In the genomic region with DNA sequence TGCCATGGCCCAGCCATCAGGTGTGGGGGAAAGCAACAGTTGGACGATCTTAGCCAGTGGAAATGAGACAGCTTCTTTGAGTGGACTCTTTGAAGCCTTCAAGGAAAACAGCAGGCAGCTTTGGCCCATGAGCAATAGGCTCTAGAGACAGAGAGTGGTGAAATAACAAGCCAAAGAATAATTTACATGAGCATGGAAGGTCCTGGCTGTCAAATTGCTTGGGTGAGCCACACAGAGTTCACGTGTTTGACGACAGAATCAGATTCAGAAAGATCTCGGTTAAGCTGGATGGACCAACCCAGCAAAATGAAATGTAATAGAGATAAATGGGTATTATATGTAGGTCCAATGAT, we compare ENCODE assay signal across 1 cellular context.
TF ChIP-seq lines count a peak whose summit lies in the region.

No MANE protein-coding gene starts in this region.

TF ChIP-seq in HepG2, 621 proteins besides CTCF, POLR2A, EP300 and RAD21 (continued from another document):
- TF ChIP-seq, protein P1, sequence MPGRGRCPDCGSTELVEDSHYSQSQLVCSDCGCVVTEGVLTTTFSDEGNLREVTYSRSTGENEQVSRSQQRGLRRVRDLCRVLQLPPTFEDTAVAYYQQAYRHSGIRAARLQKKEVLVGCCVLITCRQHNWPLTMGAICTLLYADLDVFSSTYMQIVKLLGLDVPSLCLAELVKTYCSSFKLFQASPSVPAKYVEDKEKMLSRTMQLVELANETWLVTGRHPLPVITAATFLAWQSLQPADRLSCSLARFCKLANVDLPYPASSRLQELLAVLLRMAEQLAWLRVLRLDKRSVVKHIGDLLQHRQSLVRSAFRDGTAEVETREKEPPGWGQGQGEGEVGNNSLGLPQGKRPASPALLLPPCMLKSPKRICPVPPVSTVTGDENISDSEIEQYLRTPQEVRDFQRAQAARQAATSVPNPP (CRISPR knock-in tag; IDR thresholded peaks at IDR 0.05): no peak
- no peak for TF ChIP-seq NCOR1 (IDR thresholded peaks at IDR 0.05; ENCODE audit: borderline replicate concordance, low read length)
- TF ChIP-seq PHB2 (IDR thresholded peaks at IDR 0.05; ENCODE audit: partially characterized antibody): no peak
- TF ChIP-seq, protein P2, sequence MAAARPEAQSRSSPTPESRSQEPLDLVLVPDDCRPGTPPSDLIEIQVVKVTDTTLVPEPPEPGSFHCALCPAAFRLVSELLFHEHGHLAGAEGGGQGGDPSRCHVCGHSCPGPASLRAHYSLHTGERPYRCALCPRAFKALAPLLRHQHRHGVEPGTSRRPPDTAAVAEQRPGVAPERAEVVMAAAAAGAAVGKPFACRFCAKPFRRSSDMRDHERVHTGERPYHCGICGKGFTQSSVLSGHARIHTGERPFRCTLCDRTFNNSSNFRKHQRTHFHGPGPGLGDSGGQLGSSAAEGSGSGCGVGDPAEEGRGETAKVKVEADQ (CRISPR knock-in tag; IDR thresholded peaks at IDR 0.05; ENCODE audit: borderline replicate concordance): no peak
- no peak for TF ChIP-seq HNRNPH1 (optimal IDR thresholded peaks at IDR 0.05; ENCODE audit: low read depth, low read length)
- TF ChIP-seq RELA (CRISPR knock-in tag; IDR thresholded peaks at IDR 0.05): no peak
- TF ChIP-seq, protein P3, sequence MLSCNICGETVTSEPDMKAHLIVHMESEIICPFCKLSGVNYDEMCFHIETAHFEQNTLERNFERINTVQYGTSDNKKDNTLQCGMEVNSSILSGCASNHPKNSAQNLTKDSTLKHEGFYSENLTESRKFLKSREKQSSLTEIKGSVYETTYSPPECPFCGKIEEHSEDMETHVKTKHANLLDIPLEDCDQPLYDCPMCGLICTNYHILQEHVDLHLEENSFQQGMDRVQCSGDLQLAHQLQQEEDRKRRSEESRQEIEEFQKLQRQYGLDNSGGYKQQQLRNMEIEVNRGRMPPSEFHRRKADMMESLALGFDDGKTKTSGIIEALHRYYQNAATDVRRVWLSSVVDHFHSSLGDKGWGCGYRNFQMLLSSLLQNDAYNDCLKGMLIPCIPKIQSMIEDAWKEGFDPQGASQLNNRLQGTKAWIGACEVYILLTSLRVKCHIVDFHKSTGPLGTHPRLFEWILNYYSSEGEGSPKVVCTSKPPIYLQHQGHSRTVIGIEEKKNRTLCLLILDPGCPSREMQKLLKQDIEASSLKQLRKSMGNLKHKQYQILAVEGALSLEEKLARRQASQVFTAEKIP (CRISPR knock-in tag; IDR thresholded peaks at IDR 0.05; ENCODE audit: borderline replicate concordance): no peak
- no peak for TF ChIP-seq SPEN (CRISPR knock-in tag; IDR thresholded peaks at IDR 0.05; ENCODE audit: low read depth)
- TF ChIP-seq, protein P4, sequence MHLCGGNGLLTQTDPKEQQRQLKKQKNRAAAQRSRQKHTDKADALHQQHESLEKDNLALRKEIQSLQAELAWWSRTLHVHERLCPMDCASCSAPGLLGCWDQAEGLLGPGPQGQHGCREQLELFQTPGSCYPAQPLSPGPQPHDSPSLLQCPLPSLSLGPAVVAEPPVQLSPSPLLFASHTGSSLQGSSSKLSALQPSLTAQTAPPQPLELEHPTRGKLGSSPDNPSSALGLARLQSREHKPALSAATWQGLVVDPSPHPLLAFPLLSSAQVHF (CRISPR knock-in tag; IDR thresholded peaks at IDR 0.05): no peak
- no peak for TF ChIP-seq ZNF17 (CRISPR knock-in tag; IDR thresholded peaks at IDR 0.05)
- TF ChIP-seq, protein P5, sequence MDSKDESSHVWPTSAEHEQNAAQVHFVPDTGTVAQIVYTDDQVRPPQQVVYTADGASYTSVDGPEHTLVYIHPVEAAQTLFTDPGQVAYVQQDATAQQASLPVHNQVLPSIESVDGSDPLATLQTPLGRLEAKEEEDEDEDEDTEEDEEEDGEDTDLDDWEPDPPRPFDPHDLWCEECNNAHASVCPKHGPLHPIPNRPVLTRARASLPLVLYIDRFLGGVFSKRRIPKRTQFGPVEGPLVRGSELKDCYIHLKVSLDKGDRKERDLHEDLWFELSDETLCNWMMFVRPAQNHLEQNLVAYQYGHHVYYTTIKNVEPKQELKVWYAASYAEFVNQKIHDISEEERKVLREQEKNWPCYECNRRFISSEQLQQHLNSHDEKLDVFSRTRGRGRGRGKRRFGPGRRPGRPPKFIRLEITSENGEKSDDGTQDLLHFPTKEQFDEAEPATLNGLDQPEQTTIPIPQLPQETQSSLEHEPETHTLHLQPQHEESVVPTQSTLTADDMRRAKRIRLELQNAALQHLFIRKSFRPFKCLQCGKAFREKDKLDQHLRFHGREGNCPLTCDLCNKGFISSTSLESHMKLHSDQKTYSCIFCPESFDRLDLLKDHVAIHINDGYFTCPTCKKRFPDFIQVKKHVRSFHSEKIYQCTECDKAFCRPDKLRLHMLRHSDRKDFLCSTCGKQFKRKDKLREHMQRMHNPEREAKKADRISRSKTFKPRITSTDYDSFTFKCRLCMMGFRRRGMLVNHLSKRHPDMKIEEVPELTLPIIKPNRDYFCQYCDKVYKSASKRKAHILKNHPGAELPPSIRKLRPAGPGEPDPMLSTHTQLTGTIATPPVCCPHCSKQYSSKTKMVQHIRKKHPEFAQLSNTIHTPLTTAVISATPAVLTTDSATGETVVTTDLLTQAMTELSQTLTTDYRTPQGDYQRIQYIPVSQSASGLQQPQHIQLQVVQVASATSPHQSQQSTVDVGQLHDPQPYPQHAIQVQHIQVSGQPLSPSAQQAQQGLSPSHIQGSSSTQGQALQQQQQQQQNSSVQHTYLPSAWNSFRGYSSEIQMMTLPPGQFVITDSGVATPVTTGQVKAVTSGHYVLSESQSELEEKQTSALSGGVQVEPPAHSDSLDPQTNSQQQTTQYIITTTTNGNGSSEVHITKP (CRISPR knock-in tag; IDR thresholded peaks at IDR 0.05; ENCODE audit: low read depth): no peak
- TF ChIP-seq KAT7 (CRISPR knock-in tag; IDR thresholded peaks at IDR 0.05; ENCODE audit: borderline replicate concordance): no peak
